Comparison of ENCODE assay signal across 1 cellular context in the genomic region with DNA sequence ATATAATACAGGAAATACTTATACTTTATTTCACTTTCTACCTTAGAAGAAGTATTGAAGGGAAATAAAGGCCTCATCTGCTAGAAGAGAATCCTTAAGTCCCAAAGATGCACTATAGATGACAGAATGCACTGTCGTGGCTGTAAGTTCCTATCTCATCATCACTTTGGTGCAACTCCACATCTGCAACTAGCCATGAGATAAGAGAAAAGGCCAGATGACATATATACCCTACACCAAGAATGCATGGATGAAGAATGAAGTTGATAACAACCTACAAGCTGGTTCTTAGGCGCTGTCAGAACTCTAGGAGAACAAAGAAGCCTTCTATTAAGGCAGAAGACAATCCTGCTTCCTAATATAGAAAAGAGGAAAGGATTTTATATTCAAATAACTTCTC.
TF ChIP-seq lines count a peak whose summit lies in the region.

No MANE protein-coding gene starts in this region.

TF ChIP-seq in K562, 482 proteins besides CTCF, POLR2A, EP300 and RAD21 (continued from another document):
- TF ChIP-seq TCF7L2 (IDR thresholded peaks at IDR 0.05; ENCODE audit: low read depth, low read length), result no peak
- TF ChIP-seq KLF10 (CRISPR knock-in tag; IDR thresholded peaks at IDR 0.05), result no peak
- no peak for TF ChIP-seq ZKSCAN8 (CRISPR knock-in tag; IDR thresholded peaks at IDR 0.05)
- TF ChIP-seq, protein P1, sequence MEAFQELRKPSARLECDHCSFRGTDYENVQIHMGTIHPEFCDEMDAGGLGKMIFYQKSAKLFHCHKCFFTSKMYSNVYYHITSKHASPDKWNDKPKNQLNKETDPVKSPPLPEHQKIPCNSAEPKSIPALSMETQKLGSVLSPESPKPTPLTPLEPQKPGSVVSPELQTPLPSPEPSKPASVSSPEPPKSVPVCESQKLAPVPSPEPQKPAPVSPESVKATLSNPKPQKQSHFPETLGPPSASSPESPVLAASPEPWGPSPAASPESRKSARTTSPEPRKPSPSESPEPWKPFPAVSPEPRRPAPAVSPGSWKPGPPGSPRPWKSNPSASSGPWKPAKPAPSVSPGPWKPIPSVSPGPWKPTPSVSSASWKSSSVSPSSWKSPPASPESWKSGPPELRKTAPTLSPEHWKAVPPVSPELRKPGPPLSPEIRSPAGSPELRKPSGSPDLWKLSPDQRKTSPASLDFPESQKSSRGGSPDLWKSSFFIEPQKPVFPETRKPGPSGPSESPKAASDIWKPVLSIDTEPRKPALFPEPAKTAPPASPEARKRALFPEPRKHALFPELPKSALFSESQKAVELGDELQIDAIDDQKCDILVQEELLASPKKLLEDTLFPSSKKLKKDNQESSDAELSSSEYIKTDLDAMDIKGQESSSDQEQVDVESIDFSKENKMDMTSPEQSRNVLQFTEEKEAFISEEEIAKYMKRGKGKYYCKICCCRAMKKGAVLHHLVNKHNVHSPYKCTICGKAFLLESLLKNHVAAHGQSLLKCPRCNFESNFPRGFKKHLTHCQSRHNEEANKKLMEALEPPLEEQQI (IDR thresholded peaks at IDR 0.05), result 0 out of 2 replicates have a peak, but pooled peaks have one; percentile 12
- peak; percentile 83 for TF ChIP-seq CBFA2T3 (IDR thresholded peaks at IDR 0.05)
- TF ChIP-seq CBFA2T2 (conservative IDR thresholded peaks at IDR 0.05), result peak; percentile 66
- TF ChIP-seq, protein P2, sequence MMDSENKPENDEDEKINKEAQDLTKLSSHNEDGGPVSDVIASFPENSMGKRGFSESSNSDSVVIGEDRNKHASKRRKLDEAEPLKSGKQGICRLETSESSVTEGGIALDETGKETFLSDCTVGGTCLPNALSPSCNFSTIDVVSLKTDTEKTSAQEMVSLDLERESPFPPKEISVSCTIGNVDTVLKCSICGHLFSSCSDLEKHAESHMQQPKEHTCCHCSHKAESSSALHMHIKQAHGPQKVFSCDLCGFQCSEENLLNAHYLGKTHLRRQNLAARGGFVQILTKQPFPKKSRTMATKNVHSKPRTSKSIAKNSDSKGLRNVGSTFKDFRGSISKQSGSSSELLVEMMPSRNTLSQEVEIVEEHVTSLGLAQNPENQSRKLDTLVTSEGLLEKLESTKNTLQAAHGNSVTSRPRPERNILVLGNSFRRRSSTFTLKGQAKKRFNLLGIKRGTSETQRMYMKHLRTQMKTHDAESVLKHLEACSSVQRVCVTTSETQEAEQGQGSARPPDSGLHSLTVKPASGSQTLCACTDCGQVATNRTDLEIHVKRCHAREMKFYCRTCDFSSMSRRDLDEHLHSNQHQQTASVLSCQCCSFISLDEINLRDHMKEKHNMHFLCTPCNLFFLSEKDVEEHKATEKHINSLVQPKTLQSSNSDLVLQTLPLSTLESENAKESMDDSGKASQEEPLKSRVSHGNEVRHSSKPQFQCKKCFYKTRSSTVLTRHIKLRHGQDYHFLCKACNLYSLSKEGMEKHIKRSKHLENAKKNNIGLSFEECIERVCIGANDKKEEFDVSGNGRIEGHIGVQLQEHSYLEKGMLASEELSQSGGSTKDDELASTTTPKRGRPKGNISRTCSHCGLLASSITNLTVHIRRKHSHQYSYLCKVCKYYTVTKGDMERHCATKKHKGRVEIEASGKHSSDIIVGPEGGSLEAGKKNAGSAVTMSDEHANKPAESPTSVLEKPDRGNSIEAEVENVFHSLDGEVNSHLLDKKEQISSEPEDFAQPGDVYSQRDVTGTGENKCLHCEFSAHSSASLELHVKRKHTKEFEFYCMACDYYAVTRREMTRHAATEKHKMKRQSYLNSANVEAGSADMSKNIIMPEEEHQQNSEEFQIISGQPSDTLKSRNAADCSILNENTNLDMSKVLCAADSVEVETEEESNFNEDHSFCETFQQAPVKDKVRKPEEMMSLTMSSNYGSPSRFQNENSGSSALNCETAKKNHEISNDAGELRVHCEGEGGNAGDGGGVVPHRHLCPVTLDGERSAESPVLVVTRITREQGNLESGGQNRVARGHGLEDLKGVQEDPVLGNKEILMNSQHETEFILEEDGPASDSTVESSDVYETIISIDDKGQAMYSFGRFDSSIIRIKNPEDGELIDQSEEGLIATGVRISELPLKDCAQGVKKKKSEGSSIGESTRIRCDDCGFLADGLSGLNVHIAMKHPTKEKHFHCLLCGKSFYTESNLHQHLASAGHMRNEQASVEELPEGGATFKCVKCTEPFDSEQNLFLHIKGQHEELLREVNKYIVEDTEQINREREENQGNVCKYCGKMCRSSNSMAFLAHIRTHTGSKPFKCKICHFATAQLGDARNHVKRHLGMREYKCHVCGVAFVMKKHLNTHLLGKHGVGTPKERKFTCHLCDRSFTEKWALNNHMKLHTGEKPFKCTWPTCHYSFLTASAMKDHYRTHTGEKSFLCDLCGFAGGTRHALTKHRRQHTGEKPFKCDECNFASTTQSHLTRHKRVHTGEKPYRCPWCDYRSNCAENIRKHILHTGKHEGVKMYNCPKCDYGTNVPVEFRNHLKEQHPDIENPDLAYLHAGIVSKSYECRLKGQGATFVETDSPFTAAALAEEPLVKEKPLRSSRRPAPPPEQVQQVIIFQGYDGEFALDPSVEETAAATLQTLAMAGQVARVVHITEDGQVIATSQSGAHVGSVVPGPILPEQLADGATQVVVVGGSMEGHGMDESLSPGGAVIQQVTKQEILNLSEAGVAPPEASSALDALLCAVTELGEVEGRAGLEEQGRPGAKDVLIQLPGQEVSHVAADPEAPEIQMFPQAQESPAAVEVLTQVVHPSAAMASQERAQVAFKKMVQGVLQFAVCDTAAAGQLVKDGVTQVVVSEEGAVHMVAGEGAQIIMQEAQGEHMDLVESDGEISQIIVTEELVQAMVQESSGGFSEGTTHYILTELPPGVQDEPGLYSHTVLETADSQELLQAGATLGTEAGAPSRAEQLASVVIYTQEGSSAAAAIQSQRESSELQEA (IDR thresholded peaks at IDR 0.05; ENCODE audit: low read depth), result no peak
- TF ChIP-seq MYBL2 (IDR thresholded peaks at IDR 0.05; ENCODE audit: low read depth), result no peak
- TF ChIP-seq MYBL2 (CRISPR knock-in tag; IDR thresholded peaks at IDR 0.05; ENCODE audit: borderline replicate concordance), result no peak
- no peak for TF ChIP-seq ZNF24 (IDR thresholded peaks at IDR 0.05)
- no peak for TF ChIP-seq GTF2F1 (IDR thresholded peaks at IDR 0.05; ENCODE audit: low read depth, low read length)
- TF ChIP-seq, protein P3, sequence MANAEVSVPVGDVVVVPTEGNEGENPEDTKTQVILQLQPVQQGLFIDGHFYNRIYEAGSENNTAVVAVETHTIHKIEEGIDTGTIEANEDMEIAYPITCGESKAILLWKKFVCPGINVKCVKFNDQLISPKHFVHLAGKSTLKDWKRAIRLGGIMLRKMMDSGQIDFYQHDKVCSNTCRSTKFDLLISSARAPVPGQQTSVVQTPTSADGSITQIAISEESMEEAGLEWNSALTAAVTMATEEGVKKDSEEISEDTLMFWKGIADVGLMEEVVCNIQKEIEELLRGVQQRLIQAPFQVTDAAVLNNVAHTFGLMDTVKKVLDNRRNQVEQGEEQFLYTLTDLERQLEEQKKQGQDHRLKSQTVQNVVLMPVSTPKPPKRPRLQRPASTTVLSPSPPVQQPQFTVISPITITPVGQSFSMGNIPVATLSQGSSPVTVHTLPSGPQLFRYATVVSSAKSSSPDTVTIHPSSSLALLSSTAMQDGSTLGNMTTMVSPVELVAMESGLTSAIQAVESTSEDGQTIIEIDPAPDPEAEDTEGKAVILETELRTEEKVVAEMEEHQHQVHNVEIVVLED (CRISPR knock-in tag; IDR thresholded peaks at IDR 0.05), result no peak
- no peak for TF ChIP-seq ASH1L (IDR thresholded peaks at IDR 0.05; ENCODE audit: borderline replicate concordance, low read depth, partially characterized antibody)
- TF ChIP-seq, protein P4, sequence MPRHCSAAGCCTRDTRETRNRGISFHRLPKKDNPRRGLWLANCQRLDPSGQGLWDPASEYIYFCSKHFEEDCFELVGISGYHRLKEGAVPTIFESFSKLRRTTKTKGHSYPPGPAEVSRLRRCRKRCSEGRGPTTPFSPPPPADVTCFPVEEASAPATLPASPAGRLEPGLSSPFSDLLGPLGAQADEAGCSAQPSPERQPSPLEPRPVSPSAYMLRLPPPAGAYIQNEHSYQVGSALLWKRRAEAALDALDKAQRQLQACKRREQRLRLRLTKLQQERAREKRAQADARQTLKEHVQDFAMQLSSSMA (CRISPR knock-in tag; IDR thresholded peaks at IDR 0.05), result no peak
- TF ChIP-seq, protein P5, sequence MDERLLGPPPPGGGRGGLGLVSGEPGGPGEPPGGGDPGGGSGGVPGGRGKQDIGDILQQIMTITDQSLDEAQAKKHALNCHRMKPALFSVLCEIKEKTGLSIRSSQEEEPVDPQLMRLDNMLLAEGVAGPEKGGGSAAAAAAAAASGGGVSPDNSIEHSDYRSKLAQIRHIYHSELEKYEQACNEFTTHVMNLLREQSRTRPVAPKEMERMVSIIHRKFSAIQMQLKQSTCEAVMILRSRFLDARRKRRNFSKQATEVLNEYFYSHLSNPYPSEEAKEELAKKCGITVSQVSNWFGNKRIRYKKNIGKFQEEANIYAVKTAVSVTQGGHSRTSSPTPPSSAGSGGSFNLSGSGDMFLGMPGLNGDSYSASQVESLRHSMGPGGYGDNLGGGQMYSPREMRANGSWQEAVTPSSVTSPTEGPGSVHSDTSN (CRISPR knock-in tag; IDR thresholded peaks at IDR 0.05; ENCODE audit: low read depth), result no peak
- TF ChIP-seq, protein P5 (tag; conservative IDR thresholded peaks at IDR 0.05; ENCODE audit: low read depth), result peak; percentile 24; the same call in 1 of the 2 replicates
- no peak for TF ChIP-seq SNRNP70 (optimal IDR thresholded peaks at IDR 0.05; ENCODE audit: low read depth, low read length)
- peak; percentile 90 for TF ChIP-seq CTBP1 (IDR thresholded peaks at IDR 0.05; ENCODE audit: borderline replicate concordance)
- TF ChIP-seq SPI1 (IDR thresholded peaks at IDR 0.05; ENCODE audit: borderline replicate concordance, low read depth, low read length), result no peak
- no peak for TF ChIP-seq RBM39 (optimal IDR thresholded peaks at IDR 0.05; ENCODE audit: low read depth, low read length)
- no peak for TF ChIP-seq EGR1 (conservative IDR thresholded peaks at IDR 0.05)
- 0 out of 2 replicates have a peak, but pooled peaks have one; percentile 46 for TF ChIP-seq MECOM (CRISPR knock-in tag; IDR thresholded peaks at IDR 0.05)
